11 cellular contexts compared by ENCODE assay signal in genomic region chr14:67879026-67879425, GRCh38.
DNase-seq lines count a peak whose midpoint lies in the region; TF ChIP-seq lines count a peak whose summit lies in the region.
"Had no signal": no experiment of that assay in that cellular context is flagged by ENCODE, and none has a peak within 500 bp of the region (broad histone marks: within the 10 kb centered on the region; RNA-seq: fewer than 3 reads in every experiment).

No MANE protein-coding gene starts in this region.

- POLR2A ChIA-PET in GM10248 (lab: Yijun Ruan, JAX) = interaction anchor here (0.6 kb wide), 1 partner anchor 14 kb away, joined by 3 read pairs; no protein-coding TSS in a partner anchor

- TF ChIP-seq CTCF in GM10248 (IDR thresholded peaks at IDR 0.05; ENCODE audit: control extremely low read depth, extremely low read depth, low read depth, missing control alignments) = no peak

- CTCF ChIA-PET in GM10248 (lab: Yijun Ruan, JAX) = no interaction called here

- peak; percentile 56 for DNase-seq in D341Med (ENCODE audit: low spot score)
- DNase-seq in NCI-H524 (lab: John Stamatoyannopoulos, UW) = peak; percentile 57 to 85
- DNase-seq in NCI-H82 treated with DMSO at 0.1 percent for 48 hours (lab: John Stamatoyannopoulos, UW; ENCODE audit: unreplicated experiment) = peak; percentile 60
- DNase-seq in GM10248 (ENCODE audit: extremely low spot score) = no peak
- DNase-seq in activated CD4-positive, alpha-beta T cell treated with anti-CD3 and anti-CD28 coated beads, Interleukin-2, amount 50 U/mL, for 1 hour = no peak
- DNase-seq in NK-92 (lab: John Stamatoyannopoulos, UW; ENCODE audit: unreplicated experiment) = no peak
- DNase-seq: CD4-positive, CD25-positive, alpha-beta regulatory T cell; CD8-positive, alpha-beta T cell; DMS153; DND-41; H9 had no signal

Comparison
In these comparisons a context has a peak if more than half of its experiments do, and no peak if none do; other contexts are left out.
1. DNase-seq: peak in D341Med (single experiment), NCI-H524 (2 of 2) and NCI-H82 treated with DMSO at 0.1 percent for 48 hours (single experiment); none in GM10248 (single experiment), activated CD4-positive, alpha-beta T cell treated with anti-CD3 and anti-CD28 coated beads, Interleukin-2, amount 50 U/mL, for 1 hour (single experiment) and NK-92 (single experiment).